In the genomic region with DNA sequence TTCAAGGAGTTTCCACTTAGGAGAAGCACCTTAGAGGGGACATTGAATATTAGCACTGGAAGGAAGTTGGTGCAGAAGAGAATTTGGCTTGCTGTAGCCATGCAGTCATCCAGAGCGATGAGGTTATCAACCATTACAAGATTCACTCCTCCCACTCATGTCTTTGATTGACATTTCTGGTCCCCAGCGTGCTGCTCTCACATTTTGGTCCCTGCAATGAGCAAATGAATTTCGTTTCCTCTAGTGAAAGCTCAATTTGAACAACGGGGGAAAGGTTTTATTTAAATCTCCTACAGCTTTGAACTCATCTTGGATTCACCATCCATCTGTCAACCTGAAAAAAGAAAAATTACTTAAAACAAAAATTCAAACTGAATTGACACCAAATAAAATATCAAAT, we compare ENCODE assay signal across 10 cellular contexts.
"Had no signal": no experiment of that assay in that cellular context is flagged by ENCODE, and none has a peak within 500 bp of the region (broad histone marks: within the 10 kb centered on the region; RNA-seq: fewer than 3 reads in every experiment).

No MANE protein-coding gene starts in this region.

- H3K36me3 ChIP-seq: HAP-1 had no signal

- ATAC-seq: HCT116, HepG2 had no signal

- H3K9ac ChIP-seq: GM23248, KMS-11 had no signal

- H3K4me3 ChIP-seq: GM23248, HAP-1 had no signal

- FAIRE-seq: HepG2 had no signal

- H3K4me1 ChIP-seq: HAP-1 had no signal

- H2AFZ ChIP-seq: GM23248 had no signal

- DNase-seq: GM23248, GOT3, H7, HFFc6, KBM-7 had no signal

- H3K9me3 ChIP-seq: HAP-1 had no signal

- H3K27ac ChIP-seq: GM23248, HL-60, KMS-11 had no signal

- H3K4me2 ChIP-seq: KMS-11 had no signal
